Comparison of ENCODE assay signal across 15 cellular contexts in the genomic region with DNA sequence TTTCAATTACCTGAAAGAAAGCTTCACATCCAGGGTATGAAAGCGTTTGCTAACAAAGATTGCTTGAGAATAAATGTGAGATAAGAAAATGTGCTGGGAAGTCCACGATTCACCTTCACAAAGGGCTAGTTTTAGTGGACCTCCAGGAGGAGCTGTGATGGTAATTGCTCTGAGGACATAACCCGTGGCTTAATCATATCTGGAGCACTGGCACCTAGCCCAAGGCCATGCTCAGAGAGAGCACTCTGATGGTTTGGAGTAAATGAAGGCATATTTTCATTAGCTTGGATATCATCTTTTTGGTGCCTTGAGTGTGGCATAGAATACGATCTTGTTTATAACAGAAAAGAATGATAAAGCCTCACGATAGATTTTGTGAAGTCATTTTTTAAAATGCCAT. TPM values are rescaled to one million over a fixed set of nuclear protein-coding genes. Genes with fewer than 3 reads are reported as not detected.
A peak's percentile ranks its signal among the peaks of the same experiment; 100 is the strongest.
DNase-seq lines count a peak whose midpoint lies in the region; ATAC-seq and TF ChIP-seq lines count a peak whose summit lies in the region.
"Had no signal": no experiment of that assay in that cellular context is flagged by ENCODE, and none has a peak within 500 bp of the region (broad histone marks: within the 10 kb centered on the region; RNA-seq: fewer than 3 reads in every experiment).

No MANE protein-coding gene starts in this region.

- no peak overlapping the region for H3K23ac ChIP-seq in IMR-90 (ENCODE audit: low read depth, low read length)

- no peak overlapping the region for H3K18ac ChIP-seq in IMR-90 (ENCODE audit: low read depth, low read length)

- no peak overlapping the region for H2AFZ ChIP-seq in IMR-90 (replicated peaks; ENCODE audit: low read length, poor library complexity)
- H2AFZ ChIP-seq in smooth muscle cell (ENCODE audit: low read depth), result no peak overlapping the region

- 22% methylated on average over 1 of the region's 5 CpGs; no CpG with 5 or more reads in 1 of the 2 experiments for WGBS in IMR-90 (ENCODE audit: extremely low coverage in 2 of 2, insufficient read length in 1 of 2), 2 experiments
- WGBS in smooth muscle cell (ENCODE audit: low lambda C conversion rate), result 78% methylated on average over 5 of the region's 5 CpGs

- no peak overlapping the region for H3K56ac ChIP-seq in IMR-90 (ENCODE audit: extremely low read depth, insufficient read depth, low read length)

- H4K91ac ChIP-seq in IMR-90 (ENCODE audit: insufficient read depth, low read depth, low read length), result no peak overlapping the region

- no peak overlapping the region for H4K5ac ChIP-seq in IMR-90 (ENCODE audit: low read depth, low read length)

- H3K27ac ChIP-seq in IMR-90 (ENCODE audit: insufficient read depth, low read length) (no peak overlapping the region), smooth muscle cell (ENCODE audit: low read depth) (no peak overlapping the region), A673 (ENCODE audit: low read depth, low read length, poor library complexity, severe bottlenecking) (no peak overlapping the region)
- H3K27ac ChIP-seq: tibial nerve had no signal

- H3K4me3 ChIP-seq in IMR-90 (ENCODE audit: insufficient read depth, low read depth, low read length), result no peak overlapping the region
- H3K4me3 ChIP-seq in astrocyte of the spinal cord (ENCODE audit: low read depth, low read length), result no peak overlapping the region
- no peak overlapping the region for H3K4me3 ChIP-seq in smooth muscle cell
- H3K4me3 ChIP-seq in A673 (ENCODE audit: low read depth, low read length, poor library complexity, severe bottlenecking), result no peak overlapping the region
- H3K4me3 ChIP-seq: tibial nerve had no signal

- H2BK20ac ChIP-seq in IMR-90 (ENCODE audit: low read depth, low read length), result no peak overlapping the region

- TF ChIP-seq POLR2A in IMR-90 (IDR thresholded peaks at IDR 0.05; ENCODE audit: low read depth, low read length), result no peak

- intact Hi-C loops in IMR-90 (cut with micrococcal nuclease) (no loop called here), A673 (cut with micrococcal nuclease; ENCODE audit: unreplicated experiment) (no loop called here)

- DNase-seq in Daoy (ENCODE audit: low read depth), result peak; percentile 48
- peak; percentile 53 for DNase-seq in IMR-90
- DNase-seq in astrocyte of the spinal cord (ENCODE audit: low read depth, low spot score), result peak; percentile 15
- peak; percentile 82 for DNase-seq in iris pigment epithelial cell (ENCODE audit: low read depth)
- DNase-seq in mucosa of gallbladder (ENCODE audit: low spot score), result no peak
- DNase-seq in NCI-H774 (lab: John Stamatoyannopoulos, UW), result no peak
- DNase-seq in smooth muscle cell (lab: John Stamatoyannopoulos, UW; ENCODE audit: unreplicated experiment), result no peak
- DNase-seq in A673 (ENCODE audit: low spot score), result no peak
- DNase-seq: activated naive CD4-positive, alpha-beta T cell treated with anti-CD3 and anti-CD28 coated beads, Interleukin-2, amount 10 ng/mL, durations not matched to agents 7 days and 5 days; CD4-positive, CD25-positive, alpha-beta regulatory T cell; NCI-H1105; retina; stimulated activated CD4-positive, alpha-beta T cell treated with anti-CD3 and anti-CD28 coated beads, Interleukin-2, amount 100 ng/mL, for 24 hours had no signal

- H2BK15ac ChIP-seq in IMR-90 (ENCODE audit: low read depth, low read length), result no peak overlapping the region

- POLR2A ChIA-PET in IMR-90 (lab: Charles Lee; ENCODE audit: unreplicated experiment) (no interaction called here), A673 (lab: Charles Lee; ENCODE audit: low non-redundant PET) (no interaction called here)

- no peak overlapping the region for H3K4me2 ChIP-seq in IMR-90 (ENCODE audit: low read depth, low read length)
- H3K4me2 ChIP-seq in smooth muscle cell, result no peak overlapping the region

- ATAC-seq in IMR-90 (ENCODE audit: low read depth), result peak; percentile 61
- ATAC-seq: WTC11 had no signal

- CTCF ChIA-PET in IMR-90 (lab: Yijun Ruan, JAX), result no interaction called here
- CTCF ChIA-PET in A673 (lab: Charles Lee), result no interaction called here

- 0 out of 2 replicates have a peak, but pooled peaks have one; percentile 23 for TF ChIP-seq CTCF in IMR-90 (conservative IDR thresholded peaks at IDR 0.05; ENCODE audit: low read depth, low read length)
- no peak for TF ChIP-seq CTCF in astrocyte of the spinal cord (IDR thresholded peaks at IDR 0.05; ENCODE audit: low read depth, low read length)
- TF ChIP-seq CTCF in smooth muscle cell (IDR thresholded peaks at IDR 0.05; ENCODE audit: borderline replicate concordance, insufficient read depth, poor library complexity, severe bottlenecking), result no peak
- TF ChIP-seq CTCF in A673 (conservative IDR thresholded peaks at IDR 0.05; ENCODE audit: low read depth, low read length), result no peak

- dilution Hi-C loops in IMR-90 (cut with HindIII; ENCODE audit: low sequenced_read_pairs, unreplicated experiment), result no loop called here

- H3K4me1 ChIP-seq in IMR-90 (ENCODE audit: control insufficient read depth, insufficient read depth, low read length) (no peaks in the 10 kb centered on the region), smooth muscle cell (ENCODE audit: low read depth) (no peaks in the 10 kb centered on the region), A673 (ENCODE audit: insufficient read depth, low read length, poor library complexity, severe bottlenecking) (no peaks in the 10 kb centered on the region)
- H3K4me1 ChIP-seq: tibial nerve had no signal

- in situ Hi-C loops in IMR-90 (cut with MboI; ENCODE audit: low sequenced_read_pairs) (no loop called here), astrocyte of the spinal cord (cut with HindIII; ENCODE audit: low sequenced_read_pairs) (no loop called here)

- H2AK5ac ChIP-seq in IMR-90 (ENCODE audit: low read depth, low read length), result no peak overlapping the region

- no peak overlapping the region for H3K14ac ChIP-seq in IMR-90 (replicated peaks; ENCODE audit: low read depth, low read length)

- H3K9me3 ChIP-seq in IMR-90 (ENCODE audit: control insufficient read depth, insufficient read depth, low read length) (peaks cover 4% of the 10 kb centered on the region; the same call in 1 of the 2 replicates), smooth muscle cell (replicated peaks; ENCODE audit: low read depth) (no peaks in the 10 kb centered on the region), A673 (ENCODE audit: low read depth, low read length, poor library complexity, severe bottlenecking) (no peaks in the 10 kb centered on the region)
- H3K9me3 ChIP-seq: tibial nerve had no signal

- BruUV-seq in IMR-90 (replicated peaks; lab: Mats Ljungman, UMichigan) (no TSS peak), A673 (replicated peaks; lab: Mats Ljungman, UMichigan) (no TSS peak)

- H3K9me1 ChIP-seq in IMR-90 (ENCODE audit: insufficient read depth, low read length), result no peaks in the 10 kb centered on the region

- no peaks in the 10 kb centered on the region for H3K79me1 ChIP-seq in IMR-90 (ENCODE audit: low read depth in 1 of 2, low read length in 2 of 2)

- peaks cover 28% of the 10 kb centered on the region for H3K27me3 ChIP-seq in IMR-90 (ENCODE audit: control insufficient read depth, insufficient read depth, low read length)
- H3K27me3 ChIP-seq in smooth muscle cell (ENCODE audit: low read depth), result no peaks in the 10 kb centered on the region
- peaks cover 48% of the 10 kb centered on the region for H3K27me3 ChIP-seq in A673 (replicated peaks; ENCODE audit: insufficient read depth, low read depth, low read length, poor library complexity)
- H3K27me3 ChIP-seq: tibial nerve had no signal

- no peak overlapping the region for H2AK9ac ChIP-seq in IMR-90 (replicated peaks; ENCODE audit: low read depth, low read length, poor library complexity)

- H2BK120ac ChIP-seq in IMR-90 (ENCODE audit: low read depth, low read length), result no peak overlapping the region

- H4K8ac ChIP-seq in IMR-90 (ENCODE audit: low read depth in 2 of 2, low read length in 2 of 2), result no peak overlapping the region

- no peak overlapping the region for H3K4ac ChIP-seq in IMR-90 (ENCODE audit: low read depth, low read length)

- no peak overlapping the region for H2BK5ac ChIP-seq in IMR-90 (ENCODE audit: low read depth, low read length, poor library complexity, severe bottlenecking)

- H3K79me2 ChIP-seq in smooth muscle cell (ENCODE audit: low read depth), result no peaks in the 10 kb centered on the region

- H3F3A ChIP-seq in smooth muscle cell (ENCODE audit: low read depth), result no peaks in the 10 kb centered on the region

- H3K9ac ChIP-seq in IMR-90 (ENCODE audit: low read depth, low read length), result no peak overlapping the region
- no peak overlapping the region for H3K9ac ChIP-seq in smooth muscle cell (ENCODE audit: low read depth)

- H4K20me1 ChIP-seq in IMR-90 (ENCODE audit: insufficient read depth, low read length) (no peaks in the 10 kb centered on the region), smooth muscle cell (ENCODE audit: low read depth) (no peaks in the 10 kb centered on the region)

- H3K36me3 ChIP-seq in IMR-90 (ENCODE audit: control insufficient read depth, insufficient read depth, low read length) (no peaks in the 10 kb centered on the region), smooth muscle cell (ENCODE audit: low read depth) (no peaks in the 10 kb centered on the region), A673 (ENCODE audit: insufficient read depth, low read length, poor library complexity, severe bottlenecking) (no peaks in the 10 kb centered on the region)
- H3K36me3 ChIP-seq: tibial nerve had no signal

- peak; percentile 18; the same call in 1 of the 2 replicates for TF ChIP-seq RAD21 in IMR-90 (IDR thresholded peaks at IDR 0.05; ENCODE audit: low read length)

TF ChIP-seq in IMR-90, 13 proteins besides CTCF, POLR2A, EP300 and RAD21:
- TF ChIP-seq MAZ (IDR thresholded peaks at IDR 0.05; ENCODE audit: borderline replicate concordance, low read depth, low read length) (no peak), BHLHE40 (IDR thresholded peaks at IDR 0.05; ENCODE audit: low read depth, low read length) (no peak), RFX5 (IDR thresholded peaks at IDR 0.05; ENCODE audit: low read depth, low read length) (no peak)

RNA-seq across cellular contexts. Expression of gene BACH2, which starts 46.9 kb away (rescaled TPM):
- total RNA-seq in Daoy (2014; rRNA removed; shearing (Covaris generic)), result 0.46 and 0.60 TPM in 2 replicates
- total RNA-seq in IMR-90 (2012; rRNA removed) (1.1 and 1.3 TPM in 2 replicates), mucosa of gallbladder (2.6 TPM), smooth muscle cell (4.3 and 4.5 TPM in 2 replicates), A673 (2021) (0.37 and 1.9 TPM in 2 replicates)
- polyA plus RNA-seq in IMR-90 (2012; rRNA removed) (0.87 and 1.4 TPM in 2 replicates), smooth muscle cell (3.0 and 3.6 TPM in 2 replicates)
- 0.68 and 1.0 TPM in 2 replicates for polyA plus RNA-seq in IMR-90 (2012; cell fraction: cytosol; rRNA removed)
- 0.66 and 1.2 TPM in 2 replicates for polyA plus RNA-seq in IMR-90 (2012; cell fraction: nucleus; rRNA removed; ENCODE audit: low replicate concordance)

Comparison
In these comparisons a context has a peak if more than half of its experiments do, and no peak if none do; other contexts are left out.
1. DNase-seq: peak in Daoy (single experiment), IMR-90 (single experiment), astrocyte of the spinal cord (single experiment) and iris pigment epithelial cell (single experiment); none in mucosa of gallbladder (single experiment), NCI-H774 (single experiment), smooth muscle cell (single experiment) and A673 (single experiment).